1 cellular context compared by ENCODE assay signal in the genomic region with DNA sequence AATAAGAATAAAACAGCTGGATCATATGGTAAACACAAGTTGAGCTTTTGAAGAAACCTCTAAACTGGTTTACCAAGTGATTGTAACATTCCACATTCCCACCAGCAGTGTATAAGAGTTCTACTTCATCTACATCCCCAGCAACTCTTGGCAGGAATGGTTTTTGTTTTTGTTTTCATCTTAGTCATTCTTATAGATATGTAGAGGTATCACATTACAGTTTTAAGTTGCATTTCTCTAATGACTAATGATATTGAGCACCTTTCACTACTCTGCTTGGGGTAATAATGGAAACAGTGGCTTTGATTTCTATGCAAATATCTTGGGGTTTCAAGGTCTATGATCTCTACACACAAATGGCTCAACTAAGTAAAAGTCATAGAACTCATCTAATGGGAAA.
TF ChIP-seq lines count a peak whose summit lies in the region.

No MANE protein-coding gene starts in this region.

TF ChIP-seq in GM12878, 131 proteins besides CTCF, POLR2A, EP300 and RAD21 (continued from another document):
- TF ChIP-seq, protein P1, sequence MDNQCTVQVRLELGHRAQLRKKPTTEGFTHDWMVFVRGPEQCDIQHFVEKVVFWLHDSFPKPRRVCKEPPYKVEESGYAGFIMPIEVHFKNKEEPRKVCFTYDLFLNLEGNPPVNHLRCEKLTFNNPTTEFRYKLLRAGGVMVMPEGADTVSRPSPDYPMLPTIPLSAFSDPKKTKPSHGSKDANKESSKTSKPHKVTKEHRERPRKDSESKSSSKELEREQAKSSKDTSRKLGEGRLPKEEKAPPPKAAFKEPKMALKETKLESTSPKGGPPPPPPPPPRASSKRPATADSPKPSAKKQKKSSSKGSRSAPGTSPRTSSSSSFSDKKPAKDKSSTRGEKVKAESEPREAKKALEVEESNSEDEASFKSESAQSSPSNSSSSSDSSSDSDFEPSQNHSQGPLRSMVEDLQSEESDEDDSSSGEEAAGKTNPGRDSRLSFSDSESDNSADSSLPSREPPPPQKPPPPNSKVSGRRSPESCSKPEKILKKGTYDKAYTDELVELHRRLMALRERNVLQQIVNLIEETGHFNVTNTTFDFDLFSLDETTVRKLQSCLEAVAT (IDR thresholded peaks at IDR 0.05): no peak
- TF ChIP-seq PAX5 (IDR thresholded peaks at IDR 0.05; ENCODE audit: borderline replicate concordance, low read depth, low read length) (no peak), HDAC2 (IDR thresholded peaks at IDR 0.05) (no peak), RELB (IDR thresholded peaks at IDR 0.05; ENCODE audit: low read depth) (no peak), CUX1 (IDR thresholded peaks at IDR 0.05; ENCODE audit: insufficient replicate concordance, low read depth, low read length) (no peak), KDM1A (IDR thresholded peaks at IDR 0.05; ENCODE audit: borderline replicate concordance) (no peak), CHD1 (IDR thresholded peaks at IDR 0.05; ENCODE audit: low read depth, low read length) (no peak)
- TF ChIP-seq, protein P2, sequence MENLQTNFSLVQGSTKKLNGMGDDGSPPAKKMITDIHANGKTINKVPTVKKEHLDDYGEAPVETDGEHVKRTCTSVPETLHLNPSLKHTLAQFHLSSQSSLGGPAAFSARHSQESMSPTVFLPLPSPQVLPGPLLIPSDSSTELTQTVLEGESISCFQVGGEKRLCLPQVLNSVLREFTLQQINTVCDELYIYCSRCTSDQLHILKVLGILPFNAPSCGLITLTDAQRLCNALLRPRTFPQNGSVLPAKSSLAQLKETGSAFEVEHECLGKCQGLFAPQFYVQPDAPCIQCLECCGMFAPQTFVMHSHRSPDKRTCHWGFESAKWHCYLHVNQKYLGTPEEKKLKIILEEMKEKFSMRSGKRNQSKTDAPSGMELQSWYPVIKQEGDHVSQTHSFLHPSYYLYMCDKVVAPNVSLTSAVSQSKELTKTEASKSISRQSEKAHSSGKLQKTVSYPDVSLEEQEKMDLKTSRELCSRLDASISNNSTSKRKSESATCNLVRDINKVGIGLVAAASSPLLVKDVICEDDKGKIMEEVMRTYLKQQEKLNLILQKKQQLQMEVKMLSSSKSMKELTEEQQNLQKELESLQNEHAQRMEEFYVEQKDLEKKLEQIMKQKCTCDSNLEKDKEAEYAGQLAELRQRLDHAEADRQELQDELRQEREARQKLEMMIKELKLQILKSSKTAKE (IDR thresholded peaks at IDR 0.05; ENCODE audit: low read depth, poor library complexity, severe bottlenecking): no peak
